1 cellular context compared by ENCODE assay signal in genomic region chr7:151745090-151745638, GRCh38.
TF ChIP-seq lines count a peak whose summit lies in the region.

No MANE protein-coding gene starts in this region.

TF ChIP-seq in HepG2, 621 proteins besides CTCF, POLR2A, EP300 and RAD21 (continued from another document):
- 0 out of 2 replicates have a peak, but pooled peaks have one; percentile 77 for TF ChIP-seq ATF6 (CRISPR knock-in tag; conservative IDR thresholded peaks at IDR 0.05)
- TF ChIP-seq TGIF2 (CRISPR knock-in tag; IDR thresholded peaks at IDR 0.05): 0 out of 2 replicates have a peak, but pooled peaks have one; percentile 32
- 0 out of 2 replicates have a peak, but pooled peaks have one; percentile 56 for TF ChIP-seq ZSCAN9 (CRISPR knock-in tag; IDR thresholded peaks at IDR 0.05; ENCODE audit: borderline replicate concordance)
- no peak for TF ChIP-seq RBM39 (IDR thresholded peaks at IDR 0.05; ENCODE audit: low read depth, low read length, poor library complexity, severe bottlenecking)
- TF ChIP-seq ZNF432 (CRISPR knock-in tag; IDR thresholded peaks at IDR 0.05; ENCODE audit: borderline replicate concordance): no peak
- peak; percentile 67; the same call in 1 of the 2 replicates for TF ChIP-seq ZC3H4 (CRISPR knock-in tag; IDR thresholded peaks at IDR 0.05; ENCODE audit: borderline replicate concordance)
- peak; percentile 96 for TF ChIP-seq GATAD2A (CRISPR knock-in tag; IDR thresholded peaks at IDR 0.05)
- TF ChIP-seq, protein P1, sequence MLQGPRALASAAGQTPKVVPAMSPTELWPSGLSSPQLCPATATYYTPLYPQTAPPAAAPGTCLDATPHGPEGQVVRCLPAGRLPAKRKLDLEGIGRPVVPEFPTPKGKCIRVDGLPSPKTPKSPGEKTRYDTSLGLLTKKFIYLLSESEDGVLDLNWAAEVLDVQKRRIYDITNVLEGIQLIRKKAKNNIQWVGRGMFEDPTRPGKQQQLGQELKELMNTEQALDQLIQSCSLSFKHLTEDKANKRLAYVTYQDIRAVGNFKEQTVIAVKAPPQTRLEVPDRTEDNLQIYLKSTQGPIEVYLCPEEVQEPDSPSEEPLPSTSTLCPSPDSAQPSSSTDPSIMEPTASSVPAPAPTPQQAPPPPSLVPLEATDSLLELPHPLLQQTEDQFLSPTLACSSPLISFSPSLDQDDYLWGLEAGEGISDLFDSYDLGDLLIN (CRISPR knock-in tag; IDR thresholded peaks at IDR 0.05; ENCODE audit: borderline replicate concordance): no peak
- TF ChIP-seq SRSF1 (optimal IDR thresholded peaks at IDR 0.05; ENCODE audit: low read depth, low read length): no peak
- TF ChIP-seq ZNF276 (CRISPR knock-in tag; IDR thresholded peaks at IDR 0.05; ENCODE audit: low read depth): 0 out of 2 replicates have a peak, but pooled peaks have one; percentile 65
- TF ChIP-seq NFYC (CRISPR knock-in tag; IDR thresholded peaks at IDR 0.05): peak; percentile 56
- no peak for TF ChIP-seq BRCA1 (CRISPR knock-in tag; IDR thresholded peaks at IDR 0.05)
- TF ChIP-seq ZBTB25 (CRISPR knock-in tag; IDR thresholded peaks at IDR 0.05): peak; percentile 79
- TF ChIP-seq, protein P2, sequence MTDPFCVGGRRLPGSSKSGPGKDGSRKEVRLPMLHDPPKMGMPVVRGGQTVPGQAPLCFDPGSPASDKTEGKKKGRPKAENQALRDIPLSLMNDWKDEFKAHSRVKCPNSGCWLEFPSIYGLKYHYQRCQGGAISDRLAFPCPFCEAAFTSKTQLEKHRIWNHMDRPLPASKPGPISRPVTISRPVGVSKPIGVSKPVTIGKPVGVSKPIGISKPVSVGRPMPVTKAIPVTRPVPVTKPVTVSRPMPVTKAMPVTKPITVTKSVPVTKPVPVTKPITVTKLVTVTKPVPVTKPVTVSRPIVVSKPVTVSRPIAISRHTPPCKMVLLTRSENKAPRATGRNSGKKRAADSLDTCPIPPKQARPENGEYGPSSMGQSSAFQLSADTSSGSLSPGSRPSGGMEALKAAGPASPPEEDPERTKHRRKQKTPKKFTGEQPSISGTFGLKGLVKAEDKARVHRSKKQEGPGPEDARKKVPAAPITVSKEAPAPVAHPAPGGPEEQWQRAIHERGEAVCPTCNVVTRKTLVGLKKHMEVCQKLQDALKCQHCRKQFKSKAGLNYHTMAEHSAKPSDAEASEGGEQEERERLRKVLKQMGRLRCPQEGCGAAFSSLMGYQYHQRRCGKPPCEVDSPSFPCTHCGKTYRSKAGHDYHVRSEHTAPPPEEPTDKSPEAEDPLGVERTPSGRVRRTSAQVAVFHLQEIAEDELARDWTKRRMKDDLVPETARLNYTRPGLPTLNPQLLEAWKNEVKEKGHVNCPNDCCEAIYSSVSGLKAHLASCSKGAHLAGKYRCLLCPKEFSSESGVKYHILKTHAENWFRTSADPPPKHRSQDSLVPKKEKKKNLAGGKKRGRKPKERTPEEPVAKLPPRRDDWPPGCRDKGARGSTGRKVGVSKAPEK (CRISPR knock-in tag; IDR thresholded peaks at IDR 0.05; ENCODE audit: borderline replicate concordance): no peak; the same call in 1 of the 2 replicates
- no peak for TF ChIP-seq ETS1 (CRISPR knock-in tag; IDR thresholded peaks at IDR 0.05)
- peak; percentile 92 for TF ChIP-seq BHLHE40 (IDR thresholded peaks at IDR 0.05; ENCODE audit: low read length)
- peak; percentile 79; the same call in 1 of the 2 replicates for TF ChIP-seq ZBTB37 (CRISPR knock-in tag; IDR thresholded peaks at IDR 0.05)
- no peak for TF ChIP-seq SYNCRIP (IDR thresholded peaks at IDR 0.05; ENCODE audit: insufficient read depth, low read depth, low read length)
- TF ChIP-seq SSRP1 (CRISPR knock-in tag; IDR thresholded peaks at IDR 0.05): no peak
- TF ChIP-seq NR3C1 (CRISPR knock-in tag; IDR thresholded peaks at IDR 0.05): no peak
- TF ChIP-seq, protein P3, sequence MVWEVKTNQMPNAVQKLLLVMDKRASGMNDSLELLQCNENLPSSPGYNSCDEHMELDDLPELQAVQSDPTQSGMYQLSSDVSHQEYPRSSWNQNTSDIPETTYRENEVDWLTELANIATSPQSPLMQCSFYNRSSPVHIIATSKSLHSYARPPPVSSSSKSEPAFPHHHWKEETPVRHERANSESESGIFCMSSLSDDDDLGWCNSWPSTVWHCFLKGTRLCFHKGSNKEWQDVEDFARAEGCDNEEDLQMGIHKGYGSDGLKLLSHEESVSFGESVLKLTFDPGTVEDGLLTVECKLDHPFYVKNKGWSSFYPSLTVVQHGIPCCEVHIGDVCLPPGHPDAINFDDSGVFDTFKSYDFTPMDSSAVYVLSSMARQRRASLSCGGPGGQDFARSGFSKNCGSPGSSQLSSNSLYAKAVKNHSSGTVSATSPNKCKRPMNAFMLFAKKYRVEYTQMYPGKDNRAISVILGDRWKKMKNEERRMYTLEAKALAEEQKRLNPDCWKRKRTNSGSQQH (CRISPR knock-in tag; IDR thresholded peaks at IDR 0.05; ENCODE audit: low read depth): no peak
- peak; percentile 48; the same call in 1 of the 2 replicates for TF ChIP-seq THAP9 (CRISPR knock-in tag; IDR thresholded peaks at IDR 0.05; ENCODE audit: borderline replicate concordance)
- peak; percentile 85 for TF ChIP-seq CCDC6 (CRISPR knock-in tag; IDR thresholded peaks at IDR 0.05)
